8 cellular contexts compared by ENCODE assay signal in the genomic region with DNA sequence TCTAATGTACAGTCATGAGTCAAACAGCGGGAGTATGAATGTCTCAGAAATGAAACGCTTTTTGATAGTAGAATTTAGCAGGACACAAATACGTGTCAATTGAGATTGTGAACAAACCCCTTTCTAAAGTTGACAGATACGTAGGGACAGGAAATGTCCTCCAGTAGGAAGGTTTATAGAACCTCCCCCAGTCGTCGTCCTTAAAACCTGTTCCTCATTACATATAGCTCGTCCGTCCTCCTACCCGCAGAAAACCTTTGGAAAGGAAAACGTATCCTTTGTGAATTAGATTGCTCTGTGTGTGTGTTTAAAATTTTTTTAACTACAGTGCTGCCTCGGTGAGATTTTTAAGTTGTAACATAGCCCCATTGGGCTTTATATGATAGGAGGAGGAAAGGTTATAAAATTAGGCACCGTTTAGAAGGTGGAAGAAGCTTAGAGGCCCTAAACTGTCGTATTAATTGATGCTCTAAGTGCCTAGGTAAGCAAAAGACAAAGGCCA. TPM values are rescaled to one million over a fixed set of nuclear protein-coding genes. Genes with fewer than 3 reads are reported as not detected.
DNase-seq lines count a peak whose midpoint lies in the region; ATAC-seq and TF ChIP-seq lines count a peak whose summit lies in the region.

No MANE protein-coding gene starts in this region.

- peak overlapping the region; percentile 76 for H3K9ac ChIP-seq in smooth muscle cell (ENCODE audit: low read depth)

- peaks cover 52% of the 10 kb centered on the region for H3K4me1 ChIP-seq in smooth muscle cell (ENCODE audit: low read depth)

- DNase-seq in activated naive CD4-positive, alpha-beta T cell treated with anti-CD3 and anti-CD28 coated beads, Interleukin-2, amount 10 ng/mL, durations not matched to agents 7 days and 5 days: no peak
- no peak for DNase-seq in activated naive CD4-positive, alpha-beta T cell treated with Interleukin-2 at 50 U/mL for 16 hours
- DNase-seq in glutamatergic neuron (no peak), smooth muscle cell (lab: John Stamatoyannopoulos, UW; ENCODE audit: unreplicated experiment) (no peak), iPS-NIHi7 (ENCODE audit: extremely low spot score) (no peak)

- H3K36me3 ChIP-seq in smooth muscle cell (ENCODE audit: low read depth): no peaks in the 10 kb centered on the region

- H3K4me2 ChIP-seq in smooth muscle cell: peak overlapping the region; percentile 96

- WGBS in smooth muscle cell (ENCODE audit: low lambda C conversion rate): 33% methylated on average over 13 of the region's 13 CpGs

- H4K20me1 ChIP-seq in smooth muscle cell (ENCODE audit: low read depth): peaks cover 79% of the 10 kb centered on the region

- H3K27ac ChIP-seq in VCaP (peak overlapping the region; percentile 100), smooth muscle cell (ENCODE audit: low read depth) (peak overlapping the region; percentile 46)

- H3K4me1 Mint-ChIP-seq in activated naive CD4-positive, alpha-beta T cell treated with anti-CD3 and anti-CD28 coated beads, Interleukin-2, amount 10 ng/mL, durations not matched to agents 7 days and 5 days: peaks cover 60% of the 10 kb centered on the region
- H3K4me1 Mint-ChIP-seq in glutamatergic neuron (ENCODE audit: low read depth, unreplicated experiment): peaks cover 21% of the 10 kb centered on the region

- CTCF ChIA-PET in activated naive CD4-positive, alpha-beta T cell treated with anti-CD3 and anti-CD28 coated beads, Interleukin-2, amount 10 ng/mL, durations not matched to agents 7 days and 5 days (lab: Charles Lee): no interaction called here

- TF ChIP-seq CTCF in VCaP (conservative IDR thresholded peaks at IDR 0.05) (no peak), glutamatergic neuron (IDR thresholded peaks at IDR 0.05; ENCODE audit: partially characterized antibody, unreplicated experiment) (no peak), smooth muscle cell (IDR thresholded peaks at IDR 0.05; ENCODE audit: borderline replicate concordance, insufficient read depth, poor library complexity, severe bottlenecking) (no peak)

- no peaks in the 10 kb centered on the region for H3K9me3 ChIP-seq in smooth muscle cell (replicated peaks; ENCODE audit: low read depth)

- H3K27me3 ChIP-seq in smooth muscle cell (ENCODE audit: low read depth): no peaks in the 10 kb centered on the region

- H3K27ac Mint-ChIP-seq in activated naive CD4-positive, alpha-beta T cell treated with anti-CD3 and anti-CD28 coated beads, Interleukin-2, amount 10 ng/mL, durations not matched to agents 7 days and 5 days: peak overlapping the region; percentile 89
- peak overlapping the region; percentile 97 for H3K27ac Mint-ChIP-seq in glutamatergic neuron (ENCODE audit: unreplicated experiment)

- peaks cover 73% of the 10 kb centered on the region for H3K79me2 ChIP-seq in smooth muscle cell (ENCODE audit: low read depth)

- H2AFZ ChIP-seq in smooth muscle cell (ENCODE audit: low read depth): no peak overlapping the region

- H3F3A ChIP-seq in smooth muscle cell (ENCODE audit: low read depth): peaks cover 17% of the 10 kb centered on the region

- H3K36me3 Mint-ChIP-seq in activated naive CD4-positive, alpha-beta T cell treated with anti-CD3 and anti-CD28 coated beads, Interleukin-2, amount 10 ng/mL, durations not matched to agents 7 days and 5 days: peaks cover 61% of the 10 kb centered on the region
- peaks cover 5% of the 10 kb centered on the region for H3K36me3 Mint-ChIP-seq in glutamatergic neuron (ENCODE audit: unreplicated experiment)

- H3K4me3 Mint-ChIP-seq in activated naive CD4-positive, alpha-beta T cell treated with anti-CD3 and anti-CD28 coated beads, Interleukin-2, amount 10 ng/mL, durations not matched to agents 7 days and 5 days: peak overlapping the region; percentile 83
- H3K4me3 Mint-ChIP-seq in glutamatergic neuron (ENCODE audit: unreplicated experiment): peak overlapping the region; percentile 98

- no peak for ATAC-seq in GM19467 (IDR thresholded peaks at IDR 0.05; ENCODE audit: unreplicated experiment)
- ATAC-seq in HG02759 (IDR thresholded peaks at IDR 0.05; ENCODE audit: unreplicated experiment): no peak

- H3K27me3 Mint-ChIP-seq in activated naive CD4-positive, alpha-beta T cell treated with anti-CD3 and anti-CD28 coated beads, Interleukin-2, amount 10 ng/mL, durations not matched to agents 7 days and 5 days: peaks cover 18% of the 10 kb centered on the region
- H3K27me3 Mint-ChIP-seq in glutamatergic neuron (ENCODE audit: unreplicated experiment): peaks cover 11% of the 10 kb centered on the region

- peak overlapping the region; percentile 76 for H3K4me3 ChIP-seq in smooth muscle cell

- H3K9me3 Mint-ChIP-seq in activated naive CD4-positive, alpha-beta T cell treated with anti-CD3 and anti-CD28 coated beads, Interleukin-2, amount 10 ng/mL, durations not matched to agents 7 days and 5 days: no peaks in the 10 kb centered on the region
- peaks cover 12% of the 10 kb centered on the region for H3K9me3 Mint-ChIP-seq in glutamatergic neuron (ENCODE audit: unreplicated experiment)

RNA-seq across cellular contexts. Expression of gene UBE2E1, which starts 4.1 kb away (rescaled TPM):
- total RNA-seq in glutamatergic neuron (ENCODE audit: unreplicated experiment) (74.2 TPM), smooth muscle cell (128 and 142 TPM in 2 replicates)
- 13.3 and 17.9 TPM in 2 replicates for polyA plus RNA-seq in smooth muscle cell
